In the genomic region with DNA sequence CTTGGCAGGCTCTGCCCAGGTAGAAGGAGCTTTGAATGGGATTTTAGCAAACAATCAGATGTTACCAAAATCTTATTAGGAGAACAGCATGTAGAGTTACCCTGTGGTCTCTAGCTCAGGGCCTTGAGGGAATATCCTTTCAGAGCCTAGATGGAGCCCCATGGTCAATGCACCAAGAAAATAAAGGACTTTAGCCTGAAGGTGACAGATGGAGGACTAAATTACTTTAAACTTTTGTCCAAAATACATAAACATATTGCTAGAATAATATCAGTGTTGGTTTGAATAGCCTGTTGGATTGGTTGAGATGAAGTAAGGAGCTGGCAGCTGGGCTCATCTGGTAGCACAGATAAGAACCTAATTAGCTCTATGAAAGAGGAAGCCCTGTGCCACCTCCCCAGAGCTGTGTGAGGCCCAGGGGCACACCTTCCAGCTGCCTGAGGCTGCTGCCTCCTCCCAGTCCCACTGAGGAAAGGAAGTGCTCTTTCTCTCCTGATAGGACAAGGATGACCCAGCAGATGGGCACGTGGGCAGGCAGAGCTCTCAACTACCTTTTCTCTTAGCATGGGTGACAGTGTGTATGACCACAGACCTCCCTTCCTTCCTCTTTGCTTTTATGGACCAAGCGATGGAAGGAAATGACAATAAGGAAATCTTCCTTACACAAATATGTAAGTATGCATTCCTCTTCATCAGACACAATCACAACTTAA, we compare ENCODE assay signal across 8 cellular contexts.
DNase-seq lines count a peak whose midpoint lies in the region; ATAC-seq and TF ChIP-seq lines count a peak whose summit lies in the region.

No MANE protein-coding gene starts in this region.

- peak overlapping the region; percentile 71 for H3K27ac ChIP-seq in CD4-positive, alpha-beta T cell (ENCODE audit: low read depth, low read length)
- H3K27ac ChIP-seq in left lung, result peak overlapping the region in 1 of 2 donors; percentile 87

- no peaks in the 10 kb centered on the region for H3K9me3 Mint-ChIP-seq in CD4-positive, alpha-beta T cell

- peak overlapping the region; percentile 67 for H3K4me3 Mint-ChIP-seq in CD4-positive, alpha-beta T cell

- no peaks in the 10 kb centered on the region for H3K27me3 Mint-ChIP-seq in CD4-positive, alpha-beta T cell

- H3K4me1 Mint-ChIP-seq in CD4-positive, alpha-beta T cell (ENCODE audit: low read depth), result peaks cover 88% of the 10 kb centered on the region

- CTCF ChIA-PET in CD4-positive, alpha-beta T cell (lab: Charles Lee), result interaction anchor here (0.7 to 1.7 kb wide), 9 partner anchors 9 to 191 kb away, joined by 3 to 7 read pairs (median 4); a partner anchor contains a TSS

- peak in 4 of 10 experiments; percentile 18 to 37 (median 32) for DNase-seq in CD4-positive, alpha-beta T cell
- DNase-seq in T-helper 1 cell (peak in 4 of 5 donors; percentile 21 to 80 (median 36)), left lung (peak; percentile 63 to 80), amygdala (lab: John Stamatoyannopoulos, UW) (no peak), SW480 (ENCODE audit: low spot score) (no peak), SHP77 treated with DMSO at 0.1 percent for 48 hours (lab: John Stamatoyannopoulos, UW) (no peak)

- peaks cover 0 to 36% of the 10 kb centered on the region in 2 donors for H3K4me1 ChIP-seq in left lung

- H3K27me3 ChIP-seq in CD4-positive, alpha-beta T cell (ENCODE audit: control insufficient read depth, insufficient read depth, low read length), result no peaks in the 10 kb centered on the region
- H3K27me3 ChIP-seq in left lung, result no peaks in the 10 kb centered on the region

- H3K36me3 Mint-ChIP-seq in CD4-positive, alpha-beta T cell (ENCODE audit: low read depth), result peaks cover 84% of the 10 kb centered on the region

- peak overlapping the region; percentile 88 for H3K27ac Mint-ChIP-seq in CD4-positive, alpha-beta T cell

- intact Hi-C loops in CD4-positive, alpha-beta T cell (cut with DNase I, micrococcal nuclease), result loop anchor here in 1 of 2 experiments (1.0 to 5.0 kb wide), 3 partner anchors 9 to 190 kb away; no protein-coding TSS in a partner anchor
- intact Hi-C loops in left lung (cut with DNase I), result no loop called here

- H3K36me3 ChIP-seq in left lung, result peaks cover 0 to 12% of the 10 kb centered on the region in 2 donors

- H3K9me3 ChIP-seq in CD4-positive, alpha-beta T cell (ENCODE audit: control insufficient read depth, low read length), result no peaks in the 10 kb centered on the region
- no peaks in the 10 kb centered on the region for H3K9me3 ChIP-seq in left lung

- POLR2A ChIA-PET in CD4-positive, alpha-beta T cell (lab: Charles Lee), result interaction anchor here (0.6 to 7.0 kb wide), 25 partner anchors 8 to 937 kb away, joined by 3 to 96 read pairs (median 4); a partner anchor contains a TSS

- TF ChIP-seq CTCF in CD4-positive, alpha-beta T cell (IDR thresholded peaks at IDR 0.05), result no peak
- TF ChIP-seq CTCF in left lung (IDR thresholded peaks at IDR 0.05), result no peak

- ATAC-seq in CD4-positive, alpha-beta T cell (ENCODE audit: poor library complexity), result peak; percentile 56
- ATAC-seq in GM19324 (IDR thresholded peaks at IDR 0.05; ENCODE audit: low FRiP score, unreplicated experiment) (peak; percentile 64), HG03196 (IDR thresholded peaks at IDR 0.05; ENCODE audit: unreplicated experiment) (peak; percentile 61), left lung (peak; percentile 69)

- no peak overlapping the region for H3K4me3 ChIP-seq in left lung

Comparison
In these comparisons a context has a peak if more than half of its experiments do, and no peak if none do; other contexts are left out.
1. DNase-seq: peak in T-helper 1 cell (4 of 5) and left lung (2 of 2); none in amygdala (0 of 56), SW480 (single experiment) and SHP77 treated with DMSO at 0.1 percent for 48 hours (single experiment).
2. Peak in every context shown above with its lines, with median percentiles within 50 percentile points of each other: ATAC-seq.